In the genomic region with DNA sequence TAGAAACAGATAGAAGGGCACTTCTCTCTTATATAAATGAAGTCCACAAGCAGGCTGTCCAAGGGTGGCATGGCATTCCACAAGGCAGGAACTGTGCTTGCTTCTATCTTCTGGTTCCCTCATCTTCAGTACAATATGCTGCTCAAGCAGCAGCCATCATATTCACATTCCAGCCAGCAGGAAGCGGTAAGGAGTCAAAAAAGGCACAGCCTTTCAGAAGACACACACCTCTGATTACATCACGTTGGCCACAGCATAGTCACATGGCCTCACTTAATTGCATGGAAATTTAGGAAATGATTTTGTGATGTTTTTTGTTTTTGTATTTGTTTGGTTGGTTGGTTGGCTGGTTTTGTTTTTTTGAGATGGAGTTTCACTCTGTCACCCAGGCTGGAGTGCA, we compare ENCODE assay signal across 7 cellular contexts. TPM values are rescaled to one million over a fixed set of nuclear protein-coding genes. Genes with fewer than 3 reads are reported as not detected.
DNase-seq lines count a peak whose midpoint lies in the region; ATAC-seq, FAIRE-seq and TF ChIP-seq lines count a peak whose summit lies in the region.
"Had no signal": no experiment of that assay in that cellular context is flagged by ENCODE, and none has a peak within 500 bp of the region (broad histone marks: within the 10 kb centered on the region; RNA-seq: fewer than 3 reads in every experiment).

No MANE protein-coding gene starts in this region.

- H3K36me3 Mint-ChIP-seq in glutamatergic neuron (ENCODE audit: unreplicated experiment): no peaks in the 10 kb centered on the region

- H3K27ac Mint-ChIP-seq in glutamatergic neuron (ENCODE audit: unreplicated experiment): no peak overlapping the region

- TF ChIP-seq CTCF in D721Med (IDR thresholded peaks at IDR 0.05; ENCODE audit: insufficient read depth, missing control alignments) (peak; percentile 31), glutamatergic neuron (IDR thresholded peaks at IDR 0.05; ENCODE audit: partially characterized antibody, unreplicated experiment) (peak; percentile 55)

- DNase-seq in D721Med (ENCODE audit: insufficient read length, low spot score) (no peak), NCI-H226 (peak; percentile 39), glutamatergic neuron (peak; percentile 69)
- DNase-seq in activated CD4-positive, alpha-beta T cell treated with anti-CD3 and anti-CD28 coated beads for 48 hours: no peak
- DNase-seq: NCI-H187 had no signal

- H3K27me3 Mint-ChIP-seq in glutamatergic neuron (ENCODE audit: unreplicated experiment): peaks cover 4% of the 10 kb centered on the region

- no peaks in the 10 kb centered on the region for H3K4me1 Mint-ChIP-seq in glutamatergic neuron (ENCODE audit: low read depth, unreplicated experiment)

- peaks cover 3% of the 10 kb centered on the region for H3K9me3 Mint-ChIP-seq in glutamatergic neuron (ENCODE audit: unreplicated experiment)

- FAIRE-seq in D721Med (lab: Jason Lieb, UNC): no peak

- ATAC-seq in GM19452 (IDR thresholded peaks at IDR 0.05; ENCODE audit: unreplicated experiment): no peak
- ATAC-seq in HG02970 (IDR thresholded peaks at IDR 0.05; ENCODE audit: low FRiP score, unreplicated experiment): no peak

- no peak overlapping the region for H3K4me3 Mint-ChIP-seq in glutamatergic neuron (ENCODE audit: unreplicated experiment)

RNA-seq across cellular contexts. Expression of a gene that starts 19.0 kb away (rescaled TPM):
- 2.8 TPM for total RNA-seq in glutamatergic neuron (ENCODE audit: unreplicated experiment)

RNA-seq across cellular contexts. Expression of a gene that starts 19.2 kb away (rescaled TPM):
- not detected for total RNA-seq in glutamatergic neuron (ENCODE audit: unreplicated experiment)

RNA-seq across cellular contexts. Expression of a gene that starts 20.1 kb away (rescaled TPM):
- total RNA-seq in glutamatergic neuron (ENCODE audit: unreplicated experiment): 320 TPM

RNA-seq across cellular contexts. Expression of a gene that starts 53.7 kb away (rescaled TPM):
- total RNA-seq in glutamatergic neuron (ENCODE audit: unreplicated experiment): not detected

Comparison
In these comparisons a context has a peak if more than half of its experiments do, and no peak if none do; other contexts are left out.
1. DNase-seq: peak in NCI-H226 (single experiment) and glutamatergic neuron (single experiment); none in D721Med (single experiment) and activated CD4-positive, alpha-beta T cell treated with anti-CD3 and anti-CD28 coated beads for 48 hours (single experiment).